In the genomic region with DNA sequence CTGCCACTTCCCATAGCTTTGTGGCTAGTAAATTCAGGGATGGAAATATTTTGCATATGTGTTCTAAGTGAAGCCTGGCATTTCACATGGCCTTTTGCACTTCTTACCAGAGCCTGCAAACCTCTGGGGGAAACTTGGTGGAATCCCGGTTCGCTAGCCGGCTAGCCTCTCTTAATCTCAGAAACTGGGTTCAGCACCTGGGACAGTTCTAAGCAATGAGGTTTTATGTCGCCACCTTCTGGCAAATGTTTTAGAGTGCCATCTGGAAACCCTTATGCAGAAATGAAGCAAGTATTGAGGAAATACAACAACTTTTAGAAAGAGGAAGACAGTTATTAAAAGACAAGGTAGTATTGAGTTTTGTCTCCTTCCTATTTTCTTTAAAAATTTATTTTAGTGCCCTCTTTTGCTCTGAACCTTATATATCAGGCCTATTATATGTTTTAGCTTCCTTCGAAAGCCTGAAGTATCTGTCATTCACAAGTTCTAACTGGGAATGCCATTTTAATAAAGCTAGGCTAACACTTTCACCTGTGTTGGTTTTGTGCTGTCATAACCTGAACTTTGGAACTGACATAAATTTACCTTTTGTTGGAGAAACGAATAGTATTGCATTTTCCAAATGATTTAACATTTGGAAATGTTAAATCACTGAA, we compare ENCODE assay signal across 1 cellular context.
TF ChIP-seq lines count a peak whose summit lies in the region.

No MANE protein-coding gene starts in this region.

TF ChIP-seq in Ishikawa, 13 proteins besides CTCF, POLR2A, EP300 and RAD21 (continued from another document):
- TF ChIP-seq, protein P1, sequence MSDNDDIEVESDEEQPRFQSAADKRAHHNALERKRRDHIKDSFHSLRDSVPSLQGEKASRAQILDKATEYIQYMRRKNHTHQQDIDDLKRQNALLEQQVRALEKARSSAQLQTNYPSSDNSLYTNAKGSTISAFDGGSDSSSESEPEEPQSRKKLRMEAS (IDR thresholded peaks at IDR 0.05): no peak
- TF ChIP-seq YY1 (IDR thresholded peaks at IDR 0.05; ENCODE audit: low read depth) (no peak), TEAD4 (IDR thresholded peaks at IDR 0.05) (0 out of 2 replicates have a peak, but pooled peaks have one; percentile 15), CREB1 (IDR thresholded peaks at IDR 0.05; ENCODE audit: low read depth) (no peak), TCF12 (IDR thresholded peaks at IDR 0.05; ENCODE audit: low read depth) (no peak), TAF1 (IDR thresholded peaks at IDR 0.05; ENCODE audit: low read depth) (no peak), EGR1 (IDR thresholded peaks at IDR 0.05) (no peak)
